In the genomic region with DNA sequence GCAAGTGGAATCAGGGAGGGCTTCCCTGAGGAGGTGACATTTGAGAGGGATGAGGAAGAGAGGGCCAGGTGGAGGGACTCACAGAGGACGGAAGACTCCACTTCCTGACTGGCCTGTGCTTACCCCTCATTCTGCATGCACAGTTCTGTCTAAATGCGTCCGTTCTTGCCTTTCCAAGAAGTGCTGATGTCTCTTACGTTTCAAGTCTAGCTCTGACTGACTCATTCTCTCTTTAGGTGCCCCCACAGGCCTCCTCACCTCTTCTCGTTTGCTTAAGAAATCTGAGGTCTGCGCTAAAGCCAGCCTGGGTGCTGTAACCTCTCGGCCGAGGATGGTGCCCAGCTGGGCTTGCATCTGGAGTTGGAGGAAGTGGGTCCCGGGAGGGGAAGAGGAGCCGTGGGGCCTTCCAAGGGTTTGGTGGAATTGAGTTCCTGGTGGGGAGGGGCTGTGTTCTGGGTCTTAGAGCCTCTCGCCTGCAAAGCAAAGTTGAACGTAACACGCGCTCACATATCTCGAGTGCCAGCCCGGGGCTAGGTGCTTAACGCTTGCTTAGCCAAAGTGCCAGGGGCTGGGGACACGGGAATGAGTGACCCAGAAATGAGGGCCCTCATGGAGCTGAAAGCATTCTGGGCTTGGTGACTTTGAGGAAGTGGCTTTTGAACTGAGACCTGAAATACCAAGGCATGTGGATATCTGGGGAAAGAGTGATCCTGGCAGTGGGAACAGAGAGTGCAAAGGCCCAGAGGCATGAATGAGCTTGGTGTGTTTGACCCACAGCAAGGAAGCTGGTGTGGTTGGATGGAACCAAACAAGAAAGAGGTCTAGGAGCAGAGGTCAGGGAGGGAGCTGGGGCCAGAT, we compare ENCODE assay signal across 8 cellular contexts. TPM values are rescaled to one million over a fixed set of nuclear protein-coding genes. Genes with fewer than 3 reads are reported as not detected.
A peak's percentile ranks its signal among the peaks of the same experiment; 100 is the strongest.
DNase-seq lines count a peak whose midpoint lies in the region; ATAC-seq, FAIRE-seq and TF ChIP-seq lines count a peak whose summit lies in the region.

No MANE protein-coding gene starts in this region.

- no peaks in the 10 kb centered on the region for H3K27me3 ChIP-seq in muscle layer of duodenum (ENCODE audit: low read depth, low read length)
- no peaks in the 10 kb centered on the region for H3K27me3 ChIP-seq in stomach

- FAIRE-seq in RCC 7860 (lab: Jason Lieb, UNC), result no peak

- H3K27ac ChIP-seq in muscle layer of duodenum (ENCODE audit: low read length) (peak overlapping the region; percentile 89), stomach (peak overlapping the region; percentile 20 to 100 (median 100))

- no peak for TF ChIP-seq POLR2A in stomach (IDR thresholded peaks at IDR 0.05)

- H3K4me1 ChIP-seq in muscle layer of duodenum (ENCODE audit: control insufficient read depth in 1 of 2, insufficient read depth in 2 of 2, low read length in 2 of 2) (peaks cover 24 to 44% of the 10 kb centered on the region in 2 donors), stomach (peaks cover 81 to 92% (median 86%) of the 10 kb centered on the region in 4 donors)

- H3K9me3 ChIP-seq in muscle layer of duodenum (ENCODE audit: control insufficient read depth in 1 of 2, low read length in 2 of 2), result no peaks in the 10 kb centered on the region
- no peaks in the 10 kb centered on the region for H3K9me3 ChIP-seq in stomach

- TF ChIP-seq CTCF in stomach (IDR thresholded peaks at IDR 0.05), result no peak

- ATAC-seq in GM21447 (IDR thresholded peaks at IDR 0.05; ENCODE audit: unreplicated experiment) (peak; percentile 37), GM21737 (IDR thresholded peaks at IDR 0.05; ENCODE audit: unreplicated experiment) (no peak)

- H3K4me3 ChIP-seq in muscle layer of duodenum (ENCODE audit: low read depth in 1 of 2, low read length in 2 of 2), result peak overlapping the region; percentile 26 to 46
- peak overlapping the region; percentile 5 to 77 (median 45) for H3K4me3 ChIP-seq in stomach

- 20 to 33% (median 21%) methylated on average over 18 of the region's 18 CpGs for WGBS in stomach, 5 donors

- DNase-seq in UCSD-AML1 (lab: John Stamatoyannopoulos, UW; ENCODE audit: unreplicated experiment) (peak; percentile 73), stomach (no peak), amniotic stem cell (lab: John Stamatoyannopoulos, UW) (no peak), RCC 7860 (ENCODE audit: low spot score) (no peak)
- DNase-seq in central memory CD4-positive, alpha-beta T cell, result peak; percentile 36

- no peaks in the 10 kb centered on the region for H3K36me3 ChIP-seq in muscle layer of duodenum (ENCODE audit: control insufficient read depth in 1 of 2, insufficient read depth in 2 of 2, low read length in 2 of 2)
- no peaks in the 10 kb centered on the region for H3K36me3 ChIP-seq in stomach

- no peak for TF ChIP-seq EP300 in stomach (IDR thresholded peaks at IDR 0.05)

- intact Hi-C loops in stomach (cut with DNase I; ENCODE audit: low total_unique reads), result loop anchor here (10.0 kb wide), 1 partner anchor 46 kb away; no protein-coding TSS in a partner anchor

RNA-seq across cellular contexts. Expression of a gene that starts 4.9 kb away (rescaled TPM):
- total RNA-seq in stomach, result 100 to 1,000 TPM in 2 of 5 donors, 10 to 100 TPM in 3; 23.9 to 120 (median 55.2) TPM
- polyA plus RNA-seq in stomach, result 10 to 100 TPM; 17.4 to 55.8 (median 18.9) TPM

RNA-seq across cellular contexts. Expression of a gene that starts 50.1 kb away (rescaled TPM):
- total RNA-seq in stomach, result 100 to 1,000 TPM in 1 of 5 donors, 10 to 100 TPM in 3, 1 to 10 TPM in 1; 9.3 to 120 (median 24.1) TPM
- 10 to 100 TPM; 53.5 to 67.0 (median 66.0) TPM for polyA plus RNA-seq in stomach

Comparison
In these comparisons a context has a peak if more than half of its experiments do, and no peak if none do; other contexts are left out.
1. DNase-seq: peak in UCSD-AML1 (single experiment) and central memory CD4-positive, alpha-beta T cell (single experiment); none in stomach (single experiment), amniotic stem cell (single experiment) and RCC 7860 (single experiment).